8 cellular contexts compared by ENCODE assay signal in the genomic region with DNA sequence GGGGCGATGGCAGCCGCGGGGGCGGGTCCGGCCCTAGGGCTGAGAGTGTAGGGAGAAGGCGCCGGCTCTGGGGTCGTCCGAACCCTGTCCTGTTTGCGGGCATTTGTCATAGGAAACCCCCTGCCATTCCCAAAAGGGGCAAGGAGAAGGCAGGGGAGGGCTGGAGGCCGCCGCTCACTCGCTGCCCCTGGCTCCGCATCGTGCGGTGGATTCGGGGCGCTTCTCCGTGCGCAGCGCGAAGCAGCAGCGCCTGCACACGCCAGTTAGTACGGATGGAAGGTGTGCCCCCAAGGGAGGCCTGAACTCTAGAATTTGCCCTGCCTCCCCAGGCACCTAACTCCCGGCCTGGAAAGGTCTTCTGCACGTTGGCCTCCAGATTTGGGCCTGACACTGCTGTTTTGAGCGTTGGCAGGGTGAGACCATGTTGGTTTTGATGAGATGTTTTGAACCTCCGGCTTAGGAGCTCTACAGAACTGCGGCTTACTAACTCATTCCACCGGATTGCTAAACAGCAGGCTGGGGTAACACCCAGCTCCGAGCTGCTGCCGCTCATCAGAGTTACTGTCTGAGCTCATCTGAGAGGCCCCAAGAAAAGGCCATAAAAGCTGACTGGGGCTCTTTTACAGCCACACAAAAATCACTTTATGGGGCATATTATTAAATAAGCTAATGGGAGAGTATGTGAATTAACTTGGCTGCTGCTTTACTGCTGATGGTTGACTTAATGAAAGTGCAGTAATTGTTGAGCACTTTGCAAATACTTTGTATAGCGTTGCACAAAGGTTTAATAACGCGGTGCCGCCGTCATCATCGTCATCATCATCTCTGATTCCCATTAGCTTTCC. TPM values are rescaled to one million over a fixed set of nuclear protein-coding genes. Genes with fewer than 3 reads are reported as not detected.
A peak's percentile ranks its signal among the peaks of the same experiment; 100 is the strongest.
DNase-seq lines count a peak whose midpoint lies in the region; ATAC-seq and TF ChIP-seq lines count a peak whose summit lies in the region.

No MANE protein-coding gene starts in this region.

- H4K20me1 ChIP-seq in osteoblast (ENCODE audit: insufficient read depth, low read length), result peaks cover 24% of the 10 kb centered on the region

- TF ChIP-seq CTCF in gastroesophageal sphincter (IDR thresholded peaks at IDR 0.05) (no peak), osteoblast (IDR thresholded peaks at IDR 0.05; ENCODE audit: extremely low read depth, low read depth, low read length) (no peak)

- H3K4me3 ChIP-seq in MG63, result peak overlapping the region; percentile 58
- H3K4me3 ChIP-seq in gastroesophageal sphincter, result peak overlapping the region; percentile 56 to 78
- peak overlapping the region; percentile 89 for H3K4me3 ChIP-seq in osteoblast (ENCODE audit: insufficient read depth, low read length)

- no peak for TF ChIP-seq POLR2A in gastroesophageal sphincter (IDR thresholded peaks at IDR 0.05)

- H3K27me3 Mint-ChIP-seq in activated T-cell treated with anti-CD3 and anti-CD28 coated beads, Interleukin-2, amount 50 U/mL, for 72 hours (ENCODE audit: low read depth), result peaks cover 34% of the 10 kb centered on the region

- H3K4me3 Mint-ChIP-seq in activated T-cell treated with anti-CD3 and anti-CD28 coated beads, Interleukin-2, amount 50 U/mL, for 72 hours, result peak overlapping the region; percentile 91 to 99

- peak; percentile 73 for DNase-seq in EH (ENCODE audit: low read depth)
- peak; percentile 20 for DNase-seq in MG63
- peak; percentile 64 to 65 for DNase-seq in activated T-cell treated with anti-CD3 and anti-CD28 coated beads, Interleukin-2, amount 50 U/mL, for 72 hours
- peak; percentile 97 for DNase-seq in osteoblast (ENCODE audit: insufficient read length, low spot score, missing footprints)
- no peak for DNase-seq in NCI-H2081 treated with DMSO at 0.1 percent for 48 hours (lab: John Stamatoyannopoulos, UW)
- no peak for DNase-seq in OCI-M2 (lab: John Stamatoyannopoulos, UW; ENCODE audit: unreplicated experiment)

- peaks cover 32% of the 10 kb centered on the region for H3K27me3 ChIP-seq in MG63
- H3K27me3 ChIP-seq in gastroesophageal sphincter, result peaks cover 32% of the 10 kb centered on the region
- H3K27me3 ChIP-seq in osteoblast (ENCODE audit: insufficient read depth, low read length), result peaks cover 9% of the 10 kb centered on the region

- peaks cover 0 to 41% (median 0%) of the 10 kb centered on the region in 3 donors for H3K4me1 ChIP-seq in gastroesophageal sphincter
- peaks cover 18% of the 10 kb centered on the region for H3K4me1 ChIP-seq in osteoblast (ENCODE audit: insufficient read depth, low read length)

- H3K36me3 ChIP-seq in MG63, result no peaks in the 10 kb centered on the region
- no peaks in the 10 kb centered on the region for H3K36me3 ChIP-seq in gastroesophageal sphincter
- no peaks in the 10 kb centered on the region for H3K36me3 ChIP-seq in osteoblast (ENCODE audit: insufficient read depth, low read length)

- H3K27ac Mint-ChIP-seq in activated T-cell treated with anti-CD3 and anti-CD28 coated beads, Interleukin-2, amount 50 U/mL, for 72 hours, result peak overlapping the region; percentile 70

- H3K36me3 Mint-ChIP-seq in activated T-cell treated with anti-CD3 and anti-CD28 coated beads, Interleukin-2, amount 50 U/mL, for 72 hours (ENCODE audit: insufficient read depth in 2 of 2), result peaks cover 4 to 6% of the 10 kb centered on the region in 2 donors

- TF ChIP-seq EP300 in gastroesophageal sphincter (IDR thresholded peaks at IDR 0.05), result no peak

- peak overlapping the region; percentile 89 for H3K4me2 ChIP-seq in osteoblast (ENCODE audit: insufficient read depth, low read length)

- no peaks in the 10 kb centered on the region for H3K9me3 ChIP-seq in MG63
- H3K9me3 ChIP-seq in gastroesophageal sphincter, result no peaks in the 10 kb centered on the region
- no peaks in the 10 kb centered on the region for H3K9me3 ChIP-seq in osteoblast (ENCODE audit: low read depth, low read length)

- peak overlapping the region; percentile 96 for H2AFZ ChIP-seq in osteoblast (ENCODE audit: low read length)

- H3K4me1 Mint-ChIP-seq in activated T-cell treated with anti-CD3 and anti-CD28 coated beads, Interleukin-2, amount 50 U/mL, for 72 hours (ENCODE audit: low read depth), result peaks cover 51% of the 10 kb centered on the region

- peaks cover 29% of the 10 kb centered on the region for H3K79me2 ChIP-seq in osteoblast (ENCODE audit: insufficient read depth, low read length)

- H3K27ac ChIP-seq in gastroesophageal sphincter (peak overlapping the region in 3 of 4 donors; percentile 42 to 76 (median 57)), osteoblast (ENCODE audit: low read depth, low read length) (no peak overlapping the region)

- peak; percentile 25 for ATAC-seq in GM21576 (IDR thresholded peaks at IDR 0.05; ENCODE audit: unreplicated experiment)
- ATAC-seq in activated T-cell treated with anti-CD3 and anti-CD28 coated beads, Interleukin-2, amount 50 U/mL, for 72 hours (replicated peaks in 1 of 2), result peak; percentile 76 to 79
- ATAC-seq in gastroesophageal sphincter, result peak; percentile 54

- no peaks in the 10 kb centered on the region for H3K9me3 Mint-ChIP-seq in activated T-cell treated with anti-CD3 and anti-CD28 coated beads, Interleukin-2, amount 50 U/mL, for 72 hours

- 55 to 79% methylated on average over 7 to 11 of the region's 39 CpGs for WGBS in gastroesophageal sphincter (ENCODE audit: low coverage in 1 of 2), 2 donors

RNA-seq across cellular contexts. Expression of gene GPR137B, which starts 1.0 kb away (rescaled TPM):
- 1.3 and 4.0 TPM in 2 replicates for total RNA-seq in MG63 (2014; rRNA removed; shearing (Covaris generic); ENCODE audit: low replicate concordance)
- 1 to 10 TPM; 4.7 to 7.1 TPM for total RNA-seq in activated T-cell treated with anti-CD3 and anti-CD28 coated beads, Interleukin-2, amount 50 U/mL, for 72 hours
- total RNA-seq in gastroesophageal sphincter, result 10 to 100 TPM; 11.4 to 17.7 (median 14.1) TPM
- total RNA-seq in osteoblast, result 23.5 and 28.9 TPM in 2 replicates

Comparison
In these comparisons a context has a peak if more than half of its experiments do, and no peak if none do; other contexts are left out.
1. DNase-seq: peak in EH (single experiment), MG63 (single experiment), activated T-cell treated with anti-CD3 and anti-CD28 coated beads, Interleukin-2, amount 50 U/mL, for 72 hours (2 of 2) and osteoblast (single experiment); none in NCI-H2081 treated with DMSO at 0.1 percent for 48 hours (single experiment) and OCI-M2 (single experiment).
2. ATAC-seq: peak in every context shown above with its lines; median percentile 78 in activated T-cell treated with anti-CD3 and anti-CD28 coated beads, Interleukin-2, amount 50 U/mL, for 72 hours; 54 in gastroesophageal sphincter; 25 in GM21576.
3. Peak in every context shown above with its lines, with median percentiles within 50 percentile points of each other: H3K4me3 ChIP-seq.